ENCODE assay signal across 1 cellular context in genomic region chr5:175321927-175322532, GRCh38.
TF ChIP-seq lines count a peak whose summit lies in the region.

No MANE protein-coding gene starts in this region.

TF ChIP-seq in K562, 482 proteins besides CTCF, POLR2A, EP300 and RAD21 (continued from another document and continues in another):
- TF ChIP-seq E2F4 (CRISPR knock-in tag; IDR thresholded peaks at IDR 0.05; ENCODE audit: low read depth): no peak
- TF ChIP-seq ZNF174 (CRISPR knock-in tag; IDR thresholded peaks at IDR 0.05): no peak
- 0 out of 2 replicates have a peak, but pooled peaks have one; percentile 55 for TF ChIP-seq ZNF766 (CRISPR knock-in tag; conservative IDR thresholded peaks at IDR 0.05)
- no peak for TF ChIP-seq FOXM1 (IDR thresholded peaks at IDR 0.05; ENCODE audit: low read depth)
- no peak for TF ChIP-seq FOXM1 (CRISPR knock-in tag; IDR thresholded peaks at IDR 0.05; ENCODE audit: low read depth)
- no peak for TF ChIP-seq E2F1 (CRISPR knock-in tag; IDR thresholded peaks at IDR 0.05)
- TF ChIP-seq ZNF512 (tag; IDR thresholded peaks at IDR 0.05): no peak
- no peak for TF ChIP-seq SETDB1 (IDR thresholded peaks at IDR 0.05; ENCODE audit: low read length)
- TF ChIP-seq KLF16 (IDR thresholded peaks at IDR 0.05): no peak
- TF ChIP-seq ZNF655 (CRISPR knock-in tag; IDR thresholded peaks at IDR 0.05): no peak
- TF ChIP-seq ELK3 (CRISPR knock-in tag; IDR thresholded peaks at IDR 0.05): no peak
- TF ChIP-seq IRF1 (CRISPR knock-in tag; IDR thresholded peaks at IDR 0.05; ENCODE audit: borderline replicate concordance): no peak
- TF ChIP-seq ZNF239 (CRISPR knock-in tag; IDR thresholded peaks at IDR 0.05): no peak
- TF ChIP-seq TRIM28 (IDR thresholded peaks at IDR 0.05): no peak
- no peak for TF ChIP-seq E2F8 (IDR thresholded peaks at IDR 0.05; ENCODE audit: low read depth, partially characterized antibody)
- TF ChIP-seq ZBTB1 (CRISPR knock-in tag; IDR thresholded peaks at IDR 0.05; ENCODE audit: borderline replicate concordance, low read depth): no peak
- no peak for TF ChIP-seq ZNF316 (IDR thresholded peaks at IDR 0.05)
- TF ChIP-seq ZNF253 (CRISPR knock-in tag; conservative IDR thresholded peaks at IDR 0.05): no peak
- TF ChIP-seq TAF9B (IDR thresholded peaks at IDR 0.05; ENCODE audit: partially characterized antibody): no peak
- TF ChIP-seq MXI1 (IDR thresholded peaks at IDR 0.05; ENCODE audit: low read depth, low read length): no peak
- TF ChIP-seq TCF7L2 (IDR thresholded peaks at IDR 0.05; ENCODE audit: low read depth, low read length): no peak
- no peak for TF ChIP-seq ZNF282 (CRISPR knock-in tag; IDR thresholded peaks at IDR 0.05)
- no peak for TF ChIP-seq TFAM (CRISPR knock-in tag; conservative IDR thresholded peaks at IDR 0.05)
- TF ChIP-seq DIDO1 (tag; IDR thresholded peaks at IDR 0.05; ENCODE audit: low read depth): no peak
- no peak for TF ChIP-seq NFE2L1 (tag; IDR thresholded peaks at IDR 0.05; ENCODE audit: borderline replicate concordance, low read depth)
- TF ChIP-seq XRCC4 (IDR thresholded peaks at IDR 0.05; ENCODE audit: extremely low read depth, insufficient read depth, insufficient read length): no peak
- no peak for TF ChIP-seq ELF2 (CRISPR knock-in tag; IDR thresholded peaks at IDR 0.05)
- no peak for TF ChIP-seq ZFX (CRISPR knock-in tag; IDR thresholded peaks at IDR 0.05)
- no peak for TF ChIP-seq ZNF830 (CRISPR knock-in tag; IDR thresholded peaks at IDR 0.05)
- no peak for TF ChIP-seq RFX1 (IDR thresholded peaks at IDR 0.05)
- no peak for TF ChIP-seq GTF2F1 (IDR thresholded peaks at IDR 0.05; ENCODE audit: low read depth, low read length)
- TF ChIP-seq ZNF324 (CRISPR knock-in tag; IDR thresholded peaks at IDR 0.05): no peak
- TF ChIP-seq ZNF184 (CRISPR knock-in tag; IDR thresholded peaks at IDR 0.05): no peak
- no peak for TF ChIP-seq KAT7 (CRISPR knock-in tag; IDR thresholded peaks at IDR 0.05; ENCODE audit: borderline replicate concordance)
- no peak for TF ChIP-seq CUX1 (CRISPR knock-in tag; IDR thresholded peaks at IDR 0.05)
- TF ChIP-seq CBX3 (IDR thresholded peaks at IDR 0.05; ENCODE audit: borderline replicate concordance in 1 of 2, low read length in 2 of 2): no peak
- peak; percentile 96 for TF ChIP-seq REST (CRISPR knock-in tag; IDR thresholded peaks at IDR 0.05; ENCODE audit: low read depth)
- TF ChIP-seq FOXP4 (CRISPR knock-in tag; IDR thresholded peaks at IDR 0.05; ENCODE audit: borderline replicate concordance): no peak
- TF ChIP-seq BACH1 (tag; IDR thresholded peaks at IDR 0.05): no peak
- no peak for TF ChIP-seq ZNF445 (CRISPR knock-in tag; IDR thresholded peaks at IDR 0.05; ENCODE audit: low read depth)
- no peak for TF ChIP-seq SP2 (IDR thresholded peaks at IDR 0.05; ENCODE audit: extremely low read depth, low read depth, low read length, poor library complexity, severe bottlenecking)
- TF ChIP-seq EHMT2 (IDR thresholded peaks at IDR 0.05): peak; percentile 96
- peak; percentile 71 for TF ChIP-seq ZNF197 (CRISPR knock-in tag; IDR thresholded peaks at IDR 0.05; ENCODE audit: low read depth)
